Comparison of ENCODE assay signal across 16 cellular contexts in genomic region chr7:18655506-18655905, GRCh38.
A peak's percentile ranks its signal among the peaks of the same experiment; 100 is the strongest.
DNase-seq lines count a peak whose midpoint lies in the region; ATAC-seq and TF ChIP-seq lines count a peak whose summit lies in the region.
"Had no signal": no experiment of that assay in that cellular context is flagged by ENCODE, and none has a peak within 500 bp of the region (broad histone marks: within the 10 kb centered on the region; RNA-seq: fewer than 3 reads in every experiment).

No MANE protein-coding gene starts in this region.

- peak overlapping the region; percentile 78 for H3K27ac Mint-ChIP-seq in mesothelial cell of epicardium
- H3K27ac Mint-ChIP-seq in activated naive CD4-positive, alpha-beta T cell treated with anti-CD3 and anti-CD28 coated beads for 36 hours, result no peak overlapping the region
- H3K27ac Mint-ChIP-seq: CD8-positive, alpha-beta memory T cell; HFFc6 had no signal

- H3K4me1 ChIP-seq in Karpas-422 (ENCODE audit: low read length), result peaks cover 27% of the 10 kb centered on the region
- peaks cover 3 to 9% of the 10 kb centered on the region in 2 donors for H3K4me1 ChIP-seq in ascending aorta
- H3K4me1 ChIP-seq: A549, Caco-2 had no signal

- CTCF ChIA-PET in activated naive CD4-positive, alpha-beta T cell treated with anti-CD3 and anti-CD28 coated beads for 36 hours (lab: Charles Lee), result interaction anchor here (1.8 kb wide), 1 partner anchor 11 kb away, joined by 5 read pairs; no protein-coding TSS in a partner anchor

- H3K36me3 ChIP-seq in Karpas-422 (ENCODE audit: insufficient read depth, low read length) (no peaks in the 10 kb centered on the region), ascending aorta (peaks cover 0 to 3% of the 10 kb centered on the region in 2 donors)

- intact Hi-C loops in activated naive CD4-positive, alpha-beta T cell treated with anti-CD3 and anti-CD28 coated beads for 36 hours (cut with micrococcal nuclease), result no loop called here
- intact Hi-C loops in ascending aorta (cut with DNase I), result no loop called here

- H3K36me3 Mint-ChIP-seq in mesothelial cell of epicardium, result peaks cover 11% of the 10 kb centered on the region
- H3K36me3 Mint-ChIP-seq in activated naive CD4-positive, alpha-beta T cell treated with anti-CD3 and anti-CD28 coated beads for 36 hours (ENCODE audit: low read depth), result no peaks in the 10 kb centered on the region
- H3K36me3 Mint-ChIP-seq: CD8-positive, alpha-beta memory T cell had no signal

- H2AFZ ChIP-seq in Karpas-422 (ENCODE audit: low read length), result 0 out of 2 replicates have a peak overlapping the region, but pooled peaks have one; percentile 6

- no peaks in the 10 kb centered on the region for H3K9me2 ChIP-seq in Karpas-422 (replicated peaks; ENCODE audit: insufficient read depth, low read length)

- no peaks in the 10 kb centered on the region for H3K27me3 ChIP-seq in Karpas-422 (ENCODE audit: low read length)
- no peaks in the 10 kb centered on the region for H3K27me3 ChIP-seq in ascending aorta
- H3K27me3 ChIP-seq: BE2C had no signal

- no peak overlapping the region for H3K27ac ChIP-seq in Karpas-422 (ENCODE audit: low read length)
- peak overlapping the region in 1 of 2 donors; percentile 9 for H3K27ac ChIP-seq in ascending aorta
- H3K27ac ChIP-seq: A549, HL-60 had no signal

- TF ChIP-seq CTCF in fibroblast of villous mesenchyme (IDR thresholded peaks at IDR 0.05; ENCODE audit: insufficient read depth, low read depth, low read length), result no peak
- TF ChIP-seq CTCF in mesothelial cell of epicardium (IDR thresholded peaks at IDR 0.05; ENCODE audit: unreplicated experiment), result no peak
- TF ChIP-seq CTCF in ascending aorta (IDR thresholded peaks at IDR 0.05), result no peak

- H3K9ac ChIP-seq in Karpas-422 (ENCODE audit: low read length), result no peak overlapping the region

- DNase-seq in Karpas-422 (no peak), fibroblast of villous mesenchyme (ENCODE audit: low read depth) (peak; percentile 87), mesothelial cell of epicardium (ENCODE audit: low spot score in 2 of 2, unreplicated experiment in 2 of 2) (no peak), ascending aorta (ENCODE audit: low spot score in 2 of 2) (no peak), globus pallidus (ENCODE audit: low spot score) (no peak)
- DNase-seq in activated naive CD4-positive, alpha-beta T cell treated with anti-CD3 and anti-CD28 coated beads for 36 hours, result no peak
- DNase-seq: BE2C; Caco-2; CD8-positive, alpha-beta memory T cell; DND-41; GDM1; HCEC 1CT; HFFc6 had no signal

- no peaks in the 10 kb centered on the region for H4K20me1 ChIP-seq in Karpas-422 (ENCODE audit: insufficient read depth, low read depth, low read length)

- no peaks in the 10 kb centered on the region for H3K79me2 ChIP-seq in Karpas-422 (ENCODE audit: low read length)

- H3K4me3 ChIP-seq in Karpas-422 (ENCODE audit: low read length), result no peak overlapping the region
- H3K4me3 ChIP-seq in fibroblast of villous mesenchyme (ENCODE audit: low read depth, low read length), result no peak overlapping the region
- no peak overlapping the region for H3K4me3 ChIP-seq in ascending aorta
- H3K4me3 ChIP-seq: A549 had no signal

- no peak overlapping the region for H3K4me2 ChIP-seq in Karpas-422 (ENCODE audit: low read depth, low read length, poor library complexity, severe bottlenecking)
- H3K4me2 ChIP-seq: A549 had no signal

- no peaks in the 10 kb centered on the region for H3K27me3 Mint-ChIP-seq in mesothelial cell of epicardium (ENCODE audit: low read depth)
- H3K27me3 Mint-ChIP-seq in activated naive CD4-positive, alpha-beta T cell treated with anti-CD3 and anti-CD28 coated beads for 36 hours (ENCODE audit: low read depth), result no peaks in the 10 kb centered on the region
- H3K27me3 Mint-ChIP-seq: CD8-positive, alpha-beta memory T cell had no signal

- ATAC-seq in GM19397 (IDR thresholded peaks at IDR 0.05; ENCODE audit: unreplicated experiment), result no peak
- ATAC-seq: A549 had no signal

- peaks cover 78% of the 10 kb centered on the region for H3K4me1 Mint-ChIP-seq in mesothelial cell of epicardium
- no peaks in the 10 kb centered on the region for H3K4me1 Mint-ChIP-seq in activated naive CD4-positive, alpha-beta T cell treated with anti-CD3 and anti-CD28 coated beads for 36 hours (ENCODE audit: low read depth)
- H3K4me1 Mint-ChIP-seq: CD8-positive, alpha-beta memory T cell had no signal

- peaks cover 3% of the 10 kb centered on the region for H3K9me3 Mint-ChIP-seq in mesothelial cell of epicardium
- no peaks in the 10 kb centered on the region for H3K9me3 Mint-ChIP-seq in activated naive CD4-positive, alpha-beta T cell treated with anti-CD3 and anti-CD28 coated beads for 36 hours
- H3K9me3 Mint-ChIP-seq: HFFc6 had no signal

- H3K4me3 Mint-ChIP-seq in mesothelial cell of epicardium, result no peak overlapping the region
- H3K4me3 Mint-ChIP-seq in activated naive CD4-positive, alpha-beta T cell treated with anti-CD3 and anti-CD28 coated beads for 36 hours, result no peak overlapping the region
- H3K4me3 Mint-ChIP-seq: CD8-positive, alpha-beta memory T cell; HFFc6 had no signal

- H3K9me3 ChIP-seq in Karpas-422 (ENCODE audit: low read length), result no peaks in the 10 kb centered on the region
- no peaks in the 10 kb centered on the region for H3K9me3 ChIP-seq in ascending aorta
- H3K9me3 ChIP-seq: A549, BE2C, Caco-2 had no signal
